In genomic region chr11:73236879-73237278, GRCh38 we compare ENCODE assay signal across 8 cellular contexts. TPM values are rescaled to one million over a fixed set of nuclear protein-coding genes. Genes with fewer than 3 reads are reported as not detected.
DNase-seq lines count a peak whose midpoint lies in the region; ATAC-seq and TF ChIP-seq lines count a peak whose summit lies in the region.

No MANE protein-coding gene starts in this region.

- no peak overlapping the region for H3K27ac Mint-ChIP-seq in nephron progenitor cell

- no peak overlapping the region for H3K4me3 ChIP-seq in epithelial cell of esophagus (ENCODE audit: low read length)

- ATAC-seq in HG03520 (IDR thresholded peaks at IDR 0.05; ENCODE audit: unreplicated experiment): no peak
- no peak for ATAC-seq in HG03135 (IDR thresholded peaks at IDR 0.05; ENCODE audit: unreplicated experiment)
- ATAC-seq in GM21367 (IDR thresholded peaks at IDR 0.05; ENCODE audit: unreplicated experiment): no peak

- peaks cover 19% of the 10 kb centered on the region for H3K4me1 Mint-ChIP-seq in nephron progenitor cell

- H3K4me3 Mint-ChIP-seq in nephron progenitor cell: no peak overlapping the region

- DNase-seq in AG20443 (ENCODE audit: low spot score) (peak; percentile 57), GM13976 (ENCODE audit: low spot score) (peak; percentile 81), SK-MEL-5 (ENCODE audit: low read depth, low spot score) (peak; percentile 80), epithelial cell of esophagus (ENCODE audit: low read depth) (peak; percentile 66), nephron progenitor cell (peak; percentile 64)

- peaks cover 7% of the 10 kb centered on the region for H3K27me3 Mint-ChIP-seq in nephron progenitor cell (ENCODE audit: low read depth, poor library complexity)

- no peaks in the 10 kb centered on the region for H3K9me3 Mint-ChIP-seq in nephron progenitor cell

- TF ChIP-seq CTCF in GM13976 (IDR thresholded peaks at IDR 0.05; ENCODE audit: borderline replicate concordance, control extremely low read depth, extremely low read depth, insufficient read depth, missing control alignments): peak; percentile 59
- peak; percentile 83 for TF ChIP-seq CTCF in epithelial cell of esophagus (IDR thresholded peaks at IDR 0.05; ENCODE audit: insufficient read depth, low read depth, low read length, missing control alignments)
- peak; percentile 64 for TF ChIP-seq CTCF in nephron progenitor cell (IDR thresholded peaks at IDR 0.05)

- H3K36me3 Mint-ChIP-seq in nephron progenitor cell (ENCODE audit: low read depth): no peaks in the 10 kb centered on the region

- in situ Hi-C loops in GM13976 (cut with MboI; ENCODE audit: low sequenced_read_pairs, unreplicated experiment): no loop called here
- in situ Hi-C loops in SK-MEL-5 (cut with HindIII; ENCODE audit: low pct_unique_long_range_greater_than_20kb, low sequenced_read_pairs): no loop called here

RNA-seq across cellular contexts. Expression of gene P2RY2, which starts 18.8 kb away (rescaled TPM):
- 0.05 TPM in 1 of 2 replicates, not detected in the other for total RNA-seq in SK-MEL-5 (2014; rRNA removed; shearing (Covaris generic))
- 0.06 and 0.48 TPM in 2 replicates for polyA plus RNA-seq in SK-MEL-5 (2015; cell fraction: cytosol; rRNA removed)
- polyA plus RNA-seq in SK-MEL-5 (2015; cell fraction: nucleus; rRNA removed): 0.16 TPM in 1 of 2 replicates, not detected in the other

RNA-seq across cellular contexts. Expression of gene P2RY6, which starts 35.3 kb away (rescaled TPM):
- not detected in 2 replicates for total RNA-seq in SK-MEL-5 (2014; rRNA removed; shearing (Covaris generic))
- not detected in 2 replicates for polyA plus RNA-seq in SK-MEL-5 (2015; cell fraction: cytosol; rRNA removed)
- polyA plus RNA-seq in SK-MEL-5 (2015; cell fraction: nucleus; rRNA removed): not detected in 2 replicates
